Comparison of ENCODE assay signal across 8 cellular contexts in genomic region chr9:98791147-98792095, GRCh38. TPM values are rescaled to one million over a fixed set of nuclear protein-coding genes. Genes with fewer than 3 reads are reported as not detected.
A peak's percentile ranks its signal among the peaks of the same experiment; 100 is the strongest.
DNase-seq lines count a peak whose midpoint lies in the region; ATAC-seq and TF ChIP-seq lines count a peak whose summit lies in the region.

No MANE protein-coding gene starts in this region.

- H3K4me3 ChIP-seq in epithelial cell of esophagus (ENCODE audit: low read length) = no peak overlapping the region

- DNase-seq in COR-L47 (lab: John Stamatoyannopoulos, UW) = peak; percentile 28
- DNase-seq in NCI-H69 (lab: John Stamatoyannopoulos, UW) = peak; percentile 71
- DNase-seq in activated CD8-positive, alpha-beta memory T cell treated with anti-CD3 and anti-CD28 coated beads, Interleukin-2, amount 50 U/mL, for 4 hours = peak; percentile 58
- DNase-seq in epithelial cell of esophagus (ENCODE audit: low read depth) = peak; percentile 96
- peak; percentile 93 for DNase-seq in mesenteric fat pad (ENCODE audit: low spot score)
- DNase-seq in stimulated activated naive CD4-positive, alpha-beta T cell (lab: John Stamatoyannopoulos, UW) = peak in 5 of 6 experiments; percentile 8 to 41 (median 33)

- ATAC-seq in GM21619 (IDR thresholded peaks at IDR 0.05; ENCODE audit: unreplicated experiment) (peak; percentile 61), HG02973 (IDR thresholded peaks at IDR 0.05; ENCODE audit: unreplicated experiment) (no peak)

- peak; percentile 99 for TF ChIP-seq CTCF in epithelial cell of esophagus (IDR thresholded peaks at IDR 0.05; ENCODE audit: insufficient read depth, low read depth, low read length, missing control alignments)

RNA-seq across cellular contexts. Expression of gene ANKS6, which starts 4.9 kb away (rescaled TPM):
- 18.1 TPM for total RNA-seq in mesenteric fat pad

RNA-seq across cellular contexts. Expression of gene GALNT12, which starts 16.0 kb away (rescaled TPM):
- 1.4 TPM for total RNA-seq in mesenteric fat pad

Comparison
In these comparisons a context has a peak if more than half of its experiments do, and no peak if none do; other contexts are left out.
1. DNase-seq: peak in every context shown above with its lines; median percentile 96 in epithelial cell of esophagus; 93 in mesenteric fat pad; 71 in NCI-H69; 58 in activated CD8-positive, alpha-beta memory T cell treated with anti-CD3 and anti-CD28 coated beads, Interleukin-2, amount 50 U/mL, for 4 hours; 33 in stimulated activated naive CD4-positive, alpha-beta T cell; 28 in COR-L47.